In genomic region chr19:58346961-58347929, GRCh38 we compare ENCODE assay signal across 8 cellular contexts. TPM values are rescaled to one million over a fixed set of nuclear protein-coding genes. Genes with fewer than 3 reads are reported as not detected.
DNase-seq lines count a peak whose midpoint lies in the region; ATAC-seq lines count a peak whose summit lies in the region.

No MANE protein-coding gene starts in this region.

- DNase-seq in DMS53 (lab: John Stamatoyannopoulos, UW), result peak; percentile 67
- DNase-seq in DMS53 treated with DMSO at 0.1 percent for 48 hours (lab: John Stamatoyannopoulos, UW; ENCODE audit: unreplicated experiment), result no peak
- peak; percentile 32 for DNase-seq in NCI-H2107 (lab: John Stamatoyannopoulos, UW)
- DNase-seq in activated CD4-positive, CD25-positive, alpha-beta regulatory T cell (lab: John Stamatoyannopoulos, UW), result peak; percentile 29 to 41 (median 33)
- peak; percentile 77 for DNase-seq in cerebellar cortex (ENCODE audit: low spot score)
- peak in 1 of 2 donors; percentile 61 for DNase-seq in left colon
- DNase-seq in stimulated activated CD4-positive, alpha-beta T cell treated with anti-CD3 and anti-CD28 coated beads, Interleukin-1b, Interleukin-23, amount 100 ng/mL, for 48 hours, result peak; percentile 68

- intact Hi-C loops in left colon (cut with DNase I, micrococcal nuclease), result no loop called here

- ATAC-seq in HG02852 (IDR thresholded peaks at IDR 0.05; ENCODE audit: unreplicated experiment) (peak; percentile 81), left colon (peak; percentile 69)

RNA-seq across cellular contexts. Expression of gene A1BG, which starts 6.0 kb away (rescaled TPM):
- 1 to 10 TPM; 2.1 to 2.5 TPM for total RNA-seq in left colon

RNA-seq across cellular contexts. Expression of gene ZNF497, which starts 15.3 kb away (rescaled TPM):
- 1 to 10 TPM in 1 of 2 donors, under 1 TPM in 1; 0.73 to 1.6 TPM for total RNA-seq in left colon

RNA-seq across cellular contexts. Expression of gene ZSCAN22, which starts 20.5 kb away (rescaled TPM):
- total RNA-seq in left colon, result 1 to 10 TPM; 2.6 to 2.8 TPM

RNA-seq across cellular contexts. Expression of gene ZNF837, which starts 33.6 kb away (rescaled TPM):
- total RNA-seq in left colon, result 1 to 10 TPM; 2.4 to 2.5 TPM

RNA-seq across cellular contexts. Expression of gene RPS5, which starts 39.8 kb away (rescaled TPM):
- total RNA-seq in left colon, result 100 to 1,000 TPM; 600 to 683 TPM
